In the genomic region with DNA sequence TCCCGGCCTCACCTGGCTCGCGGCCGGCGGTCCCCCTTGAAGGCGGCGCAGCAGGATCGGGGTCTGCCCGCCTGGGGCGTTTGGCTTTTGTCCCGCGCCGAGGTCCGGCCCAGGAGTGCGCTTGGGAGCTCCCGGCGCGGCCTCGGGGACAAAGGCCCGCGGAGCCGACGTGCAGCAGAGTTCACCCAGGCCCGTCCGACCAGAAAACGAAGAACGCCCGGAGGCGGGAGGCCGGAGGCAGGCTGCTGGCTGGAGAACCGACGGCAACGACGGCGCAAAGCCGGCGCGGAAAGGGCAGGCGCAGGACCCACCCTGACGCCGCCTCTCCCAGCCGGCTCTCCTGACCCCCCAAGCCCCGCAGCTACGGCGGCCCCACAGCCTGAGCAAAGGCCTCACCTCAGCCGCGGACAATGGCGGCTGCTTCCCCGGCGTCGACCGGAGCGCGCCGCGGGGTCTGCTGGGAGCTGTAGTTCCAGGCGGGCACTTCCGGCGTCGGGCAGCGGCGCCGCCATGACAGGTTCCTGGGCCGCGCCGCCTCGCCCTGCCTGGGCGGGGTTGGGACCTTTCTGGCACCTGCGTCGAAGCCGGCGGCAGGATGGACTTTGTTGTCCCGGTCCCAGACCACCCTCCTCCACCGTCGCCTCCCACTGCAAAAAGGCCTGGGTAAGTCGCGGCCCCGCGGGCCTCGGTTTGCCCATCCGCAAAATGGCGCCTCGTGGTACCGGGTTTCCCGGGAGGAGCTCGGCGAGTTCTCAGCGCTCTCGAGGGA, we compare ENCODE assay signal across 8 cellular contexts. TPM values are rescaled to one million over a fixed set of nuclear protein-coding genes. Genes with fewer than 3 reads are reported as not detected.
DNase-seq lines count a peak whose midpoint lies in the region; ATAC-seq and TF ChIP-seq lines count a peak whose summit lies in the region.

A gene (minus strand): TSS at position 437 of the 769 bp plus-strand sequence. CDS start 1,501 bp downstream, outside the sequence.

- TF ChIP-seq CTCF in gastroesophageal sphincter (IDR thresholded peaks at IDR 0.05) (peak in 1 of 4 experiments; percentile 6), subcutaneous adipose tissue (IDR thresholded peaks at IDR 0.05; ENCODE audit: low read depth) (no peak)

- H3K4me1 ChIP-seq in SJSA1 (replicated peaks) (peaks cover 5% of the 10 kb centered on the region), gastroesophageal sphincter (peaks cover 0 to 39% (median 0%) of the 10 kb centered on the region in 3 donors)

- CTCF ChIA-PET in activated naive CD4-positive, alpha-beta T cell treated with anti-CD3 and anti-CD28 coated beads for 36 hours (lab: Charles Lee), result interaction anchor here (0.6 kb wide), 1 partner anchor 150 kb away, joined by 3 read pairs; no protein-coding TSS in a partner anchor

- intact Hi-C loops in activated naive CD4-positive, alpha-beta T cell treated with anti-CD3 and anti-CD28 coated beads for 36 hours (cut with micrococcal nuclease), result loop anchor here (1.0 to 5.0 kb wide), 8 partner anchors 56 to 810 kb away; a partner anchor contains a TSS

- H3K9me3 Mint-ChIP-seq in activated naive CD4-positive, alpha-beta T cell treated with anti-CD3 and anti-CD28 coated beads for 36 hours, result peaks cover 56% of the 10 kb centered on the region

- 0% methylated on average over 4 of the region's 89 CpGs; no CpG with 5 or more reads in 1 of the 2 donors for WGBS in gastroesophageal sphincter (ENCODE audit: low coverage in 1 of 2), 2 donors

- peak within 1 kb of the TSS; percentile 79 for H3K27ac Mint-ChIP-seq in activated naive CD4-positive, alpha-beta T cell treated with anti-CD3 and anti-CD28 coated beads for 36 hours

- no peaks in the 10 kb centered on the region for H3K27me3 ChIP-seq in SJSA1 (replicated peaks)
- no peaks in the 10 kb centered on the region for H3K27me3 ChIP-seq in gastroesophageal sphincter

- TF ChIP-seq POLR2A in gastroesophageal sphincter (IDR thresholded peaks at IDR 0.05), result peak; percentile 67 to 69

- peak within 1 kb of the TSS; percentile 81 for H3K4me3 ChIP-seq in SJSA1
- peak within 1 kb of the TSS; percentile 67 to 96 for H3K4me3 ChIP-seq in gastroesophageal sphincter

- peaks cover 29% of the 10 kb centered on the region for H3K4me1 Mint-ChIP-seq in activated naive CD4-positive, alpha-beta T cell treated with anti-CD3 and anti-CD28 coated beads for 36 hours (ENCODE audit: low read depth)

- H3K4me3 Mint-ChIP-seq in activated naive CD4-positive, alpha-beta T cell treated with anti-CD3 and anti-CD28 coated beads for 36 hours, result peak within 1 kb of the TSS; percentile 81

- no peak for TF ChIP-seq EP300 in gastroesophageal sphincter (IDR thresholded peaks at IDR 0.05)

- in situ Hi-C loops in KBM-7 (cut with MboI; ENCODE audit: low pct_unique_long_range_greater_than_20kb, low sequenced_read_pairs), result no loop called here

- no peaks in the 10 kb centered on the region for H3K27me3 Mint-ChIP-seq in activated naive CD4-positive, alpha-beta T cell treated with anti-CD3 and anti-CD28 coated beads for 36 hours (ENCODE audit: low read depth)

- DNase-seq in DMS53 (lab: John Stamatoyannopoulos, UW) (peak; percentile 93), KBM-7 (peak; percentile 64), SJSA1 (ENCODE audit: low read depth in 1 of 2, low spot score in 2 of 2) (peak; percentile 83 to 84), non-pigmented ciliary epithelial cell (ENCODE audit: low read depth) (peak; percentile 40)
- peak; percentile 86 for DNase-seq in activated naive CD4-positive, alpha-beta T cell treated with anti-CD3 and anti-CD28 coated beads for 36 hours

- H3K36me3 Mint-ChIP-seq in activated naive CD4-positive, alpha-beta T cell treated with anti-CD3 and anti-CD28 coated beads for 36 hours (ENCODE audit: low read depth), result peaks cover 91% of the 10 kb centered on the region

- H3K36me3 ChIP-seq in SJSA1 (peaks cover 65% of the 10 kb centered on the region), gastroesophageal sphincter (peaks cover 0 to 70% of the 10 kb centered on the region in 2 donors)

- H3K9me3 ChIP-seq in SJSA1 (replicated peaks) (peaks cover 23% of the 10 kb centered on the region), gastroesophageal sphincter (peaks cover 0 to 65% (median 0%) of the 10 kb centered on the region in 3 donors)

- peak within 1 kb of the TSS; percentile 62 for H3K27ac ChIP-seq in SJSA1
- H3K27ac ChIP-seq in gastroesophageal sphincter, result peak within 1 kb of the TSS; percentile 68 to 96 (median 94)

- ATAC-seq in GM21619 (IDR thresholded peaks at IDR 0.05; ENCODE audit: unreplicated experiment) (peak; percentile 92), gastroesophageal sphincter (peak; percentile 98)

RNA-seq across cellular contexts. Expression of the gene that starts here (rescaled TPM):
- total RNA-seq in SJSA1 (2014; rRNA removed; shearing (Covaris generic)), result 13.1 and 32.0 TPM in 2 replicates
- 1 to 10 TPM; 4.5 to 4.7 TPM for total RNA-seq in activated naive CD4-positive, alpha-beta T cell treated with anti-CD3 and anti-CD28 coated beads for 36 hours
- 10 to 100 TPM in 3 of 4 donors, 1 to 10 TPM in 1; 6.0 to 49.0 (median 18.8) TPM for total RNA-seq in gastroesophageal sphincter
- total RNA-seq in subcutaneous adipose tissue, result 10 to 100 TPM; 10.0 to 41.6 (median 13.9) TPM

Comparison
In these comparisons a context has a peak if more than half of its experiments do, and no peak if none do; other contexts are left out.
1. Peak in every context shown above with its lines: DNase-seq, ATAC-seq, H3K4me3 ChIP-seq and H3K27ac ChIP-seq.
2. DNase-seq: peak in every context shown above with its lines; median percentile 93 in DMS53; 86 in activated naive CD4-positive, alpha-beta T cell treated with anti-CD3 and anti-CD28 coated beads for 36 hours; 84 in SJSA1; 64 in KBM-7; 40 in non-pigmented ciliary epithelial cell.